ENCODE assay signal across 9 cellular contexts in the genomic region with DNA sequence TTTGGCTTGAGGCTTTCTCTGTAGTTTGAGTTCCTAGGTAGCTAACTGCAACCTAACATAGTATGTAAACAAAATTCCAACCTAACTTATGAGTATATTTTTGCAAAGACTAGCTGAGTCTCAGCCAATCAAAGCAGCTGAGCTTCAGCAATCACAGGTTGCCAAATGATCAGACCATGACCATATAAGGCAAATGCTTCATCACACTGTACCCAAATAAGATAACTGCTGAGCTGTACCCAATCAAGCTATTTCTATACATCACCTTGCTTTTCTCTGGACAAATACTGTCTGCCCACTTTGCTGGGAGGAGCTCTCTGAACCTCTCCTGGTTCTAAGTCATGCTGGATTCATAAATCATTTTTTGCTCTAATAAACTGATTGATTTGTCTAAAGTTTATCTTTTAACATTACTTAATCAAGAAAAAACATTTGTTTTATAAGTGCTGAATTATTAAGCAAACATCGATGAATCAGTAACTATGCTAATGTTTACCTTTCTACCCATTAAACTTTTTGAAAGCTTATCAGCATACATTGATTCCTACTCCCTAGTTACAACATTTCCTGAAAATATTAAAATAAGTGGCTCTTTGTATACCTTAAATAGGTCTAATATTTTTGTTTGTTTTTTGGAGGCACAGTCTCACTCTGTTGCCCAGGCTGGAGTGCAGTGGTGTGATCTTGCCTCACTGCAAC.
DNase-seq lines count a peak whose midpoint lies in the region; ATAC-seq and TF ChIP-seq lines count a peak whose summit lies in the region.
"Had no signal": no experiment of that assay in that cellular context is flagged by ENCODE, and none has a peak within 500 bp of the region (broad histone marks: within the 10 kb centered on the region; RNA-seq: fewer than 3 reads in every experiment).

No MANE protein-coding gene starts in this region.

- peaks cover 9% of the 10 kb centered on the region for H3K4me1 Mint-ChIP-seq in activated CD4-positive, alpha-beta T cell treated with anti-CD3 and anti-CD28 coated beads for 36 hours

- no peaks in the 10 kb centered on the region for H3K79me2 ChIP-seq in KMS-11 (ENCODE audit: insufficient read depth, low read depth)

- peaks cover 5% of the 10 kb centered on the region for H3K27me3 Mint-ChIP-seq in activated CD4-positive, alpha-beta T cell treated with anti-CD3 and anti-CD28 coated beads for 36 hours

- H3K9me3 Mint-ChIP-seq in activated CD4-positive, alpha-beta T cell treated with anti-CD3 and anti-CD28 coated beads for 36 hours (ENCODE audit: low read depth): no peaks in the 10 kb centered on the region
- H3K9me3 Mint-ChIP-seq: mesothelial cell of epicardium had no signal

- peak; percentile 77 for ATAC-seq in GM21360 (IDR thresholded peaks at IDR 0.05; ENCODE audit: unreplicated experiment)
- ATAC-seq in activated CD4-positive, alpha-beta T cell treated with anti-CD3 and anti-CD28 coated beads for 36 hours: no peak

- no peak overlapping the region for H3K27ac ChIP-seq in KMS-11

- peak overlapping the region; percentile 7; the same call in 1 of the 2 replicates for H3K4me2 ChIP-seq in KMS-11

- in situ Hi-C loops in astrocyte of the spinal cord (cut with HindIII; ENCODE audit: low sequenced_read_pairs): no loop called here

- H3K9ac ChIP-seq in KMS-11: no peak overlapping the region
- peak overlapping the region; percentile 34 for H3K9ac ChIP-seq in mucosa of stomach (ENCODE audit: low read length)

- intact Hi-C loops in activated CD4-positive, alpha-beta T cell treated with anti-CD3 and anti-CD28 coated beads for 36 hours (cut with DNase I, micrococcal nuclease): no loop called here

- peaks cover 58% of the 10 kb centered on the region for H3K4me1 ChIP-seq in KMS-11 (ENCODE audit: low read depth, poor library complexity, severe bottlenecking)
- peaks cover 50% of the 10 kb centered on the region for H3K4me1 ChIP-seq in mucosa of stomach (ENCODE audit: control insufficient read depth, insufficient read depth, low read length)

- TF ChIP-seq CTCF in KMS-11 (conservative IDR thresholded peaks at IDR 0.05; ENCODE audit: low read depth, low read length) (no peak), astrocyte of the spinal cord (IDR thresholded peaks at IDR 0.05; ENCODE audit: low read depth, low read length) (no peak)

- POLR2A ChIA-PET in activated CD4-positive, alpha-beta T cell treated with anti-CD3 and anti-CD28 coated beads for 36 hours (lab: Charles Lee): no interaction called here

- H3K36me3 Mint-ChIP-seq in activated CD4-positive, alpha-beta T cell treated with anti-CD3 and anti-CD28 coated beads for 36 hours (ENCODE audit: low read depth): no peaks in the 10 kb centered on the region
- H3K36me3 Mint-ChIP-seq: mesothelial cell of epicardium had no signal

- no peak overlapping the region for H3K4me3 Mint-ChIP-seq in activated CD4-positive, alpha-beta T cell treated with anti-CD3 and anti-CD28 coated beads for 36 hours
- H3K4me3 Mint-ChIP-seq: mesothelial cell of epicardium had no signal

- H3K27me3 ChIP-seq in KMS-11 (ENCODE audit: insufficient read depth, low read depth) (no peaks in the 10 kb centered on the region), mucosa of stomach (ENCODE audit: control insufficient read depth, insufficient read depth, low read length) (no peaks in the 10 kb centered on the region)

- no peaks in the 10 kb centered on the region for H4K20me1 ChIP-seq in KMS-11 (ENCODE audit: insufficient read depth)

- no peaks in the 10 kb centered on the region for H3K9me3 ChIP-seq in mucosa of stomach (ENCODE audit: control insufficient read depth, low read length)

- H3K4me3 ChIP-seq in KMS-11 (IDR thresholded peaks at IDR 0.05; ENCODE audit: insufficient read depth, low read depth, low read length): no peak overlapping the region
- no peak overlapping the region for H3K4me3 ChIP-seq in astrocyte of the spinal cord (ENCODE audit: low read depth, low read length)
- H3K4me3 ChIP-seq in mucosa of stomach (ENCODE audit: low read length): no peak overlapping the region

- H3K27ac Mint-ChIP-seq in activated CD4-positive, alpha-beta T cell treated with anti-CD3 and anti-CD28 coated beads for 36 hours: no peak overlapping the region
- H3K27ac Mint-ChIP-seq: mesothelial cell of epicardium had no signal

- CTCF ChIA-PET in activated CD4-positive, alpha-beta T cell treated with anti-CD3 and anti-CD28 coated beads for 36 hours (lab: Charles Lee): interaction anchor here (0.6 kb wide), 1 partner anchor 24 kb away, joined by 3 read pairs; no protein-coding TSS in a partner anchor

- no peaks in the 10 kb centered on the region for H3K36me3 ChIP-seq in KMS-11 (ENCODE audit: insufficient read depth)
- H3K36me3 ChIP-seq in mucosa of stomach (ENCODE audit: control insufficient read depth, insufficient read depth, low read length): no peaks in the 10 kb centered on the region

- DNase-seq in astrocyte of the spinal cord (ENCODE audit: low read depth, low spot score) (peak; percentile 71), superior temporal gyrus (ENCODE audit: extremely low spot score) (no peak), HPDE6-E6E7 (ENCODE audit: extremely low spot score) (no peak), retina (no peak)
- no peak for DNase-seq in activated CD4-positive, alpha-beta T cell treated with anti-CD3 and anti-CD28 coated beads for 36 hours

- H2AFZ ChIP-seq in KMS-11 (ENCODE audit: low read depth): no peak overlapping the region
